In the genomic region with DNA sequence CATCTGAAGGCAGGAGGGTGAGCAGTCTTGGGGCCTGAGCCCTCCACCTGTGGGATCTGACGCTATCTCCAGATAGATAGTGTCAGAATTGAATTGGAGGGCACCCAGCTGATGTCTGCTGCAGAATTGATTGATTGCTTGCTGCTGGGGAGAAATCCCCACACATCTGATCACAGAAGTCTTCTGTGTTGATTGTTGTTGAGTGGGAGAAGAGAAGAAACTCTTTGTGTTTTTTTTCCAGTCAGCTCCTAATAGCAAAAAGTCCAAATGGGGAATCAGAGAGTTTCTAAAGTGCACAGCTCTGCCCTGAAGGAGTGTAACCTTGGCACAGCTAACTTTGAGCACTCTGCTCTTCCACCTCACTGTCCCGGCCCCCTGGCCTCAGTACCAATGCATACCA, we compare ENCODE assay signal across 28 cellular contexts.
"Had no signal": no experiment of that assay in that cellular context is flagged by ENCODE, and none has a peak within 500 bp of the region (broad histone marks: within the 10 kb centered on the region; RNA-seq: fewer than 3 reads in every experiment).

No MANE protein-coding gene starts in this region.

- H3K27me3 ChIP-seq: left lung, ovary, testis, thyroid gland, transverse colon, upper lobe of left lung, vagina had no signal

- H3K4me3 Mint-ChIP-seq: immature natural killer cell; mesothelial cell of epicardium; naive B cell; natural killer cell; stimulated activated memory B cell treated with anti-CD40 and anti-IgM and Interleukin-4, amounts not matched to agents 10 μg/mL and 1 μg/mL and 100 μg/mL, for 72 hours; stimulated activated naive CD8-positive, alpha-beta T cell treated with anti-CD3 and anti-CD28 coated beads, Interleukin-15, amount 100 ng/mL, for 72 hours had no signal

- H3K27ac ChIP-seq: left lung, lower lobe of right lung, ovary, prostate gland, skin epidermis, testis, thyroid gland, transverse colon, upper lobe of left lung, vagina had no signal

- H3K4me1 Mint-ChIP-seq: immature natural killer cell; naive B cell; natural killer cell; stimulated activated memory B cell treated with anti-CD40 and anti-IgM and Interleukin-4, amounts not matched to agents 10 μg/mL and 1 μg/mL and 100 μg/mL, for 72 hours had no signal

- H3K27ac Mint-ChIP-seq: immature natural killer cell; mesothelial cell of epicardium; naive B cell; natural killer cell; stimulated activated memory B cell treated with anti-CD40 and anti-IgM and Interleukin-4, amounts not matched to agents 10 μg/mL and 1 μg/mL and 100 μg/mL, for 72 hours; stimulated activated naive CD8-positive, alpha-beta T cell treated with anti-CD3 and anti-CD28 coated beads, Interleukin-15, amount 100 ng/mL, for 72 hours had no signal

- H3K27me3 Mint-ChIP-seq: naive B cell had no signal

- H3K4me1 ChIP-seq: left lung, prostate gland, testis, thyroid gland, transverse colon, vagina had no signal

- H3K9me3 Mint-ChIP-seq: immature natural killer cell; mesothelial cell of epicardium; naive B cell; natural killer cell; stimulated activated memory B cell treated with anti-CD40 and anti-IgM and Interleukin-4, amounts not matched to agents 10 μg/mL and 1 μg/mL and 100 μg/mL, for 72 hours; stimulated activated naive CD8-positive, alpha-beta T cell treated with anti-CD3 and anti-CD28 coated beads, Interleukin-15, amount 100 ng/mL, for 72 hours had no signal

- ATAC-seq: left colon; left lung; lower lobe of right lung; natural killer cell; right cardiac atrium; sciatic nerve; stimulated activated memory B cell treated with anti-CD40 and anti-IgM and Interleukin-4, amounts not matched to agents 10 μg/mL and 1 μg/mL and 100 μg/mL, for 72 hours; stimulated activated naive CD8-positive, alpha-beta T cell treated with anti-CD3 and anti-CD28 coated beads, Interleukin-15, amount 100 ng/mL, for 72 hours had no signal

- H3K4me3 ChIP-seq: left lung, lower lobe of right lung, ovary, prostate gland, skin epidermis, testis, thyroid gland, transverse colon, upper lobe of left lung, vagina had no signal

- H3K36me3 Mint-ChIP-seq: mesothelial cell of epicardium; naive B cell; natural killer cell; stimulated activated memory B cell treated with anti-CD40 and anti-IgM and Interleukin-4, amounts not matched to agents 10 μg/mL and 1 μg/mL and 100 μg/mL, for 72 hours had no signal

- DNase-seq: hypothalamus; immature natural killer cell; kidney; left colon; left lung; lower lobe of right lung; mammary epithelial cell; mesendoderm; naive B cell; natural killer cell; ovary; posterior cingulate gyrus; retina; right cardiac atrium; stimulated activated CD4-positive, alpha-beta T cell treated with anti-CD3 and anti-CD28 coated beads, Interleukin-4, amount 100 ng/mL, for 4 hours; stimulated activated CD8-positive, alpha-beta memory T cell treated with anti-CD3 and anti-CD28 coated beads, Interleukin-4, amount 100 ng/mL, for 48 hours; stimulated activated naive CD4-positive, alpha-beta T cell treated with Interleukin-2 at 50 U/mL for 16 hours; stimulated activated naive CD8-positive, alpha-beta T cell treated with anti-CD3 and anti-CD28 coated beads, Interleukin-15, amount 100 ng/mL, for 72 hours; testis; thyroid gland; transverse colon; upper lobe of left lung had no signal
